1 cellular context compared by ENCODE assay signal in the genomic region with DNA sequence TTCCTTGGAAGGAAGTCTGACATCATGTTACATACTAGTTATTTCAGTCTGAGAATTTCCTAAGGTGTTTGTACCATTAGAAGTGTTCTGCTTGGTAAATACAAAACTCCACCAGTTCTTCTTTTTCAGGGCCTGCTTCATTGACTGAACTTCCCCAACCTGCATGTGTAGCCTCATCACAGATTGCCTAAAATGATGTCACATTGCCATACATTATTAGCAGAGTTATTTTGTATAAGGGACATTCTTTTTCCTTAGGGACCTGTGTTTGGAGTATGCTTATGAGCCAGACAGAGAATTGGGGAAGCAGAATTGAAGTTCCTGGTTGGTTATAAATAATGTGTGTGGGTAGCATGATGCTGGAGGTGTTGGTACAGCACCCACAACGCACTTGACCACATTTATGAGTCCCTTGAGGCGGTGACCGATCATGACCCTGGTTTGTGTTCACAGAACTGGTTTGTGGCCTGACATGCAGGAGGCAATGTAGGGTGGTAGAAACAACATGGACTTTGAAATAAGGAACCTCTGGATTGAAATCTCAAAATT.
TF ChIP-seq lines count a peak whose summit lies in the region.

No MANE protein-coding gene starts in this region.

TF ChIP-seq in GM12878, 131 proteins besides CTCF, POLR2A, EP300 and RAD21 (continued from another document and continues in another):
- TF ChIP-seq, protein P1, sequence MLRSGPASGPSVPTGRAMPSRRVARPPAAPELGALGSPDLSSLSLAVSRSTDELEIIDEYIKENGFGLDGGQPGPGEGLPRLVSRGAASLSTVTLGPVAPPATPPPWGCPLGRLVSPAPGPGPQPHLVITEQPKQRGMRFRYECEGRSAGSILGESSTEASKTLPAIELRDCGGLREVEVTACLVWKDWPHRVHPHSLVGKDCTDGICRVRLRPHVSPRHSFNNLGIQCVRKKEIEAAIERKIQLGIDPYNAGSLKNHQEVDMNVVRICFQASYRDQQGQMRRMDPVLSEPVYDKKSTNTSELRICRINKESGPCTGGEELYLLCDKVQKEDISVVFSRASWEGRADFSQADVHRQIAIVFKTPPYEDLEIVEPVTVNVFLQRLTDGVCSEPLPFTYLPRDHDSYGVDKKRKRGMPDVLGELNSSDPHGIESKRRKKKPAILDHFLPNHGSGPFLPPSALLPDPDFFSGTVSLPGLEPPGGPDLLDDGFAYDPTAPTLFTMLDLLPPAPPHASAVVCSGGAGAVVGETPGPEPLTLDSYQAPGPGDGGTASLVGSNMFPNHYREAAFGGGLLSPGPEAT (IDR thresholded peaks at IDR 0.05; ENCODE audit: low read depth), result peak; percentile 96
- no peak for TF ChIP-seq CBX3 (IDR thresholded peaks at IDR 0.05; ENCODE audit: borderline replicate concordance, low read depth)
- TF ChIP-seq, protein P2, sequence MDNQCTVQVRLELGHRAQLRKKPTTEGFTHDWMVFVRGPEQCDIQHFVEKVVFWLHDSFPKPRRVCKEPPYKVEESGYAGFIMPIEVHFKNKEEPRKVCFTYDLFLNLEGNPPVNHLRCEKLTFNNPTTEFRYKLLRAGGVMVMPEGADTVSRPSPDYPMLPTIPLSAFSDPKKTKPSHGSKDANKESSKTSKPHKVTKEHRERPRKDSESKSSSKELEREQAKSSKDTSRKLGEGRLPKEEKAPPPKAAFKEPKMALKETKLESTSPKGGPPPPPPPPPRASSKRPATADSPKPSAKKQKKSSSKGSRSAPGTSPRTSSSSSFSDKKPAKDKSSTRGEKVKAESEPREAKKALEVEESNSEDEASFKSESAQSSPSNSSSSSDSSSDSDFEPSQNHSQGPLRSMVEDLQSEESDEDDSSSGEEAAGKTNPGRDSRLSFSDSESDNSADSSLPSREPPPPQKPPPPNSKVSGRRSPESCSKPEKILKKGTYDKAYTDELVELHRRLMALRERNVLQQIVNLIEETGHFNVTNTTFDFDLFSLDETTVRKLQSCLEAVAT (IDR thresholded peaks at IDR 0.05), result peak; percentile 95
- TF ChIP-seq RUNX3 (IDR thresholded peaks at IDR 0.05; ENCODE audit: low read length), result peak; percentile 98
- TF ChIP-seq, protein P3, sequence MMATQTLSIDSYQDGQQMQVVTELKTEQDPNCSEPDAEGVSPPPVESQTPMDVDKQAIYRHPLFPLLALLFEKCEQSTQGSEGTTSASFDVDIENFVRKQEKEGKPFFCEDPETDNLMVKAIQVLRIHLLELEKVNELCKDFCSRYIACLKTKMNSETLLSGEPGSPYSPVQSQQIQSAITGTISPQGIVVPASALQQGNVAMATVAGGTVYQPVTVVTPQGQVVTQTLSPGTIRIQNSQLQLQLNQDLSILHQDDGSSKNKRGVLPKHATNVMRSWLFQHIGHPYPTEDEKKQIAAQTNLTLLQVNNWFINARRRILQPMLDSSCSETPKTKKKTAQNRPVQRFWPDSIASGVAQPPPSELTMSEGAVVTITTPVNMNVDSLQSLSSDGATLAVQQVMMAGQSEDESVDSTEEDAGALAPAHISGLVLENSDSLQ (IDR thresholded peaks at IDR 0.05), result no peak
- TF ChIP-seq NR2F1 (conservative IDR thresholded peaks at IDR 0.05), result peak; percentile 98
- no peak for TF ChIP-seq PAX8 (IDR thresholded peaks at IDR 0.05)
- TF ChIP-seq NR2C2 (IDR thresholded peaks at IDR 0.05; ENCODE audit: borderline replicate concordance, control insufficient read depth, insufficient read length, low read depth), result no peak
- TF ChIP-seq, protein P4, sequence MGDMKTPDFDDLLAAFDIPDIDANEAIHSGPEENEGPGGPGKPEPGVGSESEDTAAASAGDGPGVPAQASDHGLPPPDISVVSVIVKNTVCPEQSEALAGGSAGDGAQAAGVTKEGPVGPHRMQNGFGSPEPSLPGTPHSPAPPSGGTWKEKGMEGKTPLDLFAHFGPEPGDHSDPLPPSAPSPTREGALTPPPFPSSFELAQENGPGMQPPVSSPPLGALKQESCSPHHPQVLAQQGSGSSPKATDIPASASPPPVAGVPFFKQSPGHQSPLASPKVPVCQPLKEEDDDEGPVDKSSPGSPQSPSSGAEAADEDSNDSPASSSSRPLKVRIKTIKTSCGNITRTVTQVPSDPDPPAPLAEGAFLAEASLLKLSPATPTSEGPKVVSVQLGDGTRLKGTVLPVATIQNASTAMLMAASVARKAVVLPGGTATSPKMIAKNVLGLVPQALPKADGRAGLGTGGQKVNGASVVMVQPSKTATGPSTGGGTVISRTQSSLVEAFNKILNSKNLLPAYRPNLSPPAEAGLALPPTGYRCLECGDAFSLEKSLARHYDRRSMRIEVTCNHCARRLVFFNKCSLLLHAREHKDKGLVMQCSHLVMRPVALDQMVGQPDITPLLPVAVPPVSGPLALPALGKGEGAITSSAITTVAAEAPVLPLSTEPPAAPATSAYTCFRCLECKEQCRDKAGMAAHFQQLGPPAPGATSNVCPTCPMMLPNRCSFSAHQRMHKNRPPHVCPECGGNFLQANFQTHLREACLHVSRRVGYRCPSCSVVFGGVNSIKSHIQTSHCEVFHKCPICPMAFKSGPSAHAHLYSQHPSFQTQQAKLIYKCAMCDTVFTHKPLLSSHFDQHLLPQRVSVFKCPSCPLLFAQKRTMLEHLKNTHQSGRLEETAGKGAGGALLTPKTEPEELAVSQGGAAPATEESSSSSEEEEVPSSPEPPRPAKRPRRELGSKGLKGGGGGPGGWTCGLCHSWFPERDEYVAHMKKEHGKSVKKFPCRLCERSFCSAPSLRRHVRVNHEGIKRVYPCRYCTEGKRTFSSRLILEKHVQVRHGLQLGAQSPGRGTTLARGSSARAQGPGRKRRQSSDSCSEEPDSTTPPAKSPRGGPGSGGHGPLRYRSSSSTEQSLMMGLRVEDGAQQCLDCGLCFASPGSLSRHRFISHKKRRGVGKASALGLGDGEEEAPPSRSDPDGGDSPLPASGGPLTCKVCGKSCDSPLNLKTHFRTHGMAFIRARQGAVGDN (IDR thresholded peaks at IDR 0.05), result peak; percentile 76
- TF ChIP-seq, protein P5, sequence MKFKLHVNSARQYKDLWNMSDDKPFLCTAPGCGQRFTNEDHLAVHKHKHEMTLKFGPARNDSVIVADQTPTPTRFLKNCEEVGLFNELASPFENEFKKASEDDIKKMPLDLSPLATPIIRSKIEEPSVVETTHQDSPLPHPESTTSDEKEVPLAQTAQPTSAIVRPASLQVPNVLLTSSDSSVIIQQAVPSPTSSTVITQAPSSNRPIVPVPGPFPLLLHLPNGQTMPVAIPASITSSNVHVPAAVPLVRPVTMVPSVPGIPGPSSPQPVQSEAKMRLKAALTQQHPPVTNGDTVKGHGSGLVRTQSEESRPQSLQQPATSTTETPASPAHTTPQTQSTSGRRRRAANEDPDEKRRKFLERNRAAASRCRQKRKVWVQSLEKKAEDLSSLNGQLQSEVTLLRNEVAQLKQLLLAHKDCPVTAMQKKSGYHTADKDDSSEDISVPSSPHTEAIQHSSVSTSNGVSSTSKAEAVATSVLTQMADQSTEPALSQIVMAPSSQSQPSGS (IDR thresholded peaks at IDR 0.05; ENCODE audit: low read length), result peak; percentile 95
- TF ChIP-seq, protein P6, sequence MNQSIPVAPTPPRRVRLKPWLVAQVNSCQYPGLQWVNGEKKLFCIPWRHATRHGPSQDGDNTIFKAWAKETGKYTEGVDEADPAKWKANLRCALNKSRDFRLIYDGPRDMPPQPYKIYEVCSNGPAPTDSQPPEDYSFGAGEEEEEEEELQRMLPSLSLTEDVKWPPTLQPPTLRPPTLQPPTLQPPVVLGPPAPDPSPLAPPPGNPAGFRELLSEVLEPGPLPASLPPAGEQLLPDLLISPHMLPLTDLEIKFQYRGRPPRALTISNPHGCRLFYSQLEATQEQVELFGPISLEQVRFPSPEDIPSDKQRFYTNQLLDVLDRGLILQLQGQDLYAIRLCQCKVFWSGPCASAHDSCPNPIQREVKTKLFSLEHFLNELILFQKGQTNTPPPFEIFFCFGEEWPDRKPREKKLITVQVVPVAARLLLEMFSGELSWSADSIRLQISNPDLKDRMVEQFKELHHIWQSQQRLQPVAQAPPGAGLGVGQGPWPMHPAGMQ (IDR thresholded peaks at IDR 0.05; ENCODE audit: borderline replicate concordance), result peak; percentile 57; the same call in 1 of the 2 replicates
- peak; percentile 48; the same call in 1 of the 2 replicates for TF ChIP-seq YY1 (IDR thresholded peaks at IDR 0.05; ENCODE audit: low read depth, low read length)
- TF ChIP-seq, protein P7, sequence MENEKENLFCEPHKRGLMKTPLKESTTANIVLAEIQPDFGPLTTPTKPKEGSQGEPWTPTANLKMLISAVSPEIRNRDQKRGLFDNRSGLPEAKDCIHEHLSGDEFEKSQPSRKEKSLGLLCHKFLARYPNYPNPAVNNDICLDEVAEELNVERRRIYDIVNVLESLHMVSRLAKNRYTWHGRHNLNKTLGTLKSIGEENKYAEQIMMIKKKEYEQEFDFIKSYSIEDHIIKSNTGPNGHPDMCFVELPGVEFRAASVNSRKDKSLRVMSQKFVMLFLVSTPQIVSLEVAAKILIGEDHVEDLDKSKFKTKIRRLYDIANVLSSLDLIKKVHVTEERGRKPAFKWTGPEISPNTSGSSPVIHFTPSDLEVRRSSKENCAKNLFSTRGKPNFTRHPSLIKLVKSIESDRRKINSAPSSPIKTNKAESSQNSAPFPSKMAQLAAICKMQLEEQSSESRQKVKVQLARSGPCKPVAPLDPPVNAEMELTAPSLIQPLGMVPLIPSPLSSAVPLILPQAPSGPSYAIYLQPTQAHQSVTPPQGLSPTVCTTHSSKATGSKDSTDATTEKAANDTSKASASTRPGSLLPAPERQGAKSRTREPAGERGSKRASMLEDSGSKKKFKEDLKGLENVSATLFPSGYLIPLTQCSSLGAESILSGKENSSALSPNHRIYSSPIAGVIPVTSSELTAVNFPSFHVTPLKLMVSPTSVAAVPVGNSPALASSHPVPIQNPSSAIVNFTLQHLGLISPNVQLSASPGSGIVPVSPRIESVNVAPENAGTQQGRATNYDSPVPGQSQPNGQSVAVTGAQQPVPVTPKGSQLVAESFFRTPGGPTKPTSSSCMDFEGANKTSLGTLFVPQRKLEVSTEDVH (IDR thresholded peaks at IDR 0.05; ENCODE audit: low read depth, partially characterized antibody), result no peak
- TF ChIP-seq MYB (IDR thresholded peaks at IDR 0.05; ENCODE audit: borderline replicate concordance, low read depth, low read length), result no peak
- peak; percentile 99 for TF ChIP-seq MEF2B (IDR thresholded peaks at IDR 0.05; ENCODE audit: partially characterized antibody, poor library complexity, severe bottlenecking)
- peak; percentile 90 for TF ChIP-seq CREM (IDR thresholded peaks at IDR 0.05; ENCODE audit: low read depth)
- TF ChIP-seq ESRRA (IDR thresholded peaks at IDR 0.05; ENCODE audit: low read length), result no peak
- TF ChIP-seq KDM1A (IDR thresholded peaks at IDR 0.05; ENCODE audit: borderline replicate concordance), result no peak
- no peak for TF ChIP-seq HDAC2 (IDR thresholded peaks at IDR 0.05)
- TF ChIP-seq CHD2 (IDR thresholded peaks at IDR 0.05; ENCODE audit: borderline replicate concordance, low read depth, low read length), result peak; percentile 81; the same call in 1 of the 2 replicates
- TF ChIP-seq PML (IDR thresholded peaks at IDR 0.05; ENCODE audit: low read length), result no peak
- no peak for TF ChIP-seq TAF1 (IDR thresholded peaks at IDR 0.05; ENCODE audit: borderline replicate concordance, low read depth, low read length)
- TF ChIP-seq, protein P8, sequence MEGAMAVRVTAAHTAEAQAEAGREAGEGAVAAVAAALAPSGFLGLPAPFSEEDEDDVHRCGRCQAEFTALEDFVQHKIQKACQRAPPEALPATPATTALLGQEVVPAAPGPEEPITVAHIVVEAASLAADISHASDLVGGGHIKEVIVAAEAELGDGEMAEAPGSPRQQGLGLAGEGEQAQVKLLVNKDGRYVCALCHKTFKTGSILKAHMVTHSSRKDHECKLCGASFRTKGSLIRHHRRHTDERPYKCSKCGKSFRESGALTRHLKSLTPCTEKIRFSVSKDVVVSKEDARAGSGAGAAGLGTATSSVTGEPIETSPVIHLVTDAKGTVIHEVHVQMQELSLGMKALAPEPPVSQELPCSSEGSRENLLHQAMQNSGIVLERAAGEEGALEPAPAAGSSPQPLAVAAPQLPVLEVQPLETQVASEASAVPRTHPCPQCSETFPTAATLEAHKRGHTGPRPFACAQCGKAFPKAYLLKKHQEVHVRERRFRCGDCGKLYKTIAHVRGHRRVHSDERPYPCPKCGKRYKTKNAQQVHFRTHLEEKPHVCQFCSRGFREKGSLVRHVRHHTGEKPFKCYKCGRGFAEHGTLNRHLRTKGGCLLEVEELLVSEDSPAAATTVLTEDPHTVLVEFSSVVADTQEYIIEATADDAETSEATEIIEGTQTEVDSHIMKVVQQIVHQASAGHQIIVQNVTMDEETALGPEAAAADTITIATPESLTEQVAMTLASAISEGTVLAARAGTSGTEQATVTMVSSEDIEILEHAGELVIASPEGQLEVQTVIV (IDR thresholded peaks at IDR 0.05; ENCODE audit: borderline replicate concordance, partially characterized antibody), result peak; percentile 30
- TF ChIP-seq STAT3 (IDR thresholded peaks at IDR 0.05; ENCODE audit: low read depth, low read length), result no peak
- peak; percentile 81 for TF ChIP-seq SP1 (IDR thresholded peaks at IDR 0.05; ENCODE audit: low read depth, low read length)
- no peak for TF ChIP-seq CHD4 (IDR thresholded peaks at IDR 0.05)
- no peak for TF ChIP-seq ASH2L (IDR thresholded peaks at IDR 0.05; ENCODE audit: borderline replicate concordance, low read depth)
- TF ChIP-seq, protein P9, sequence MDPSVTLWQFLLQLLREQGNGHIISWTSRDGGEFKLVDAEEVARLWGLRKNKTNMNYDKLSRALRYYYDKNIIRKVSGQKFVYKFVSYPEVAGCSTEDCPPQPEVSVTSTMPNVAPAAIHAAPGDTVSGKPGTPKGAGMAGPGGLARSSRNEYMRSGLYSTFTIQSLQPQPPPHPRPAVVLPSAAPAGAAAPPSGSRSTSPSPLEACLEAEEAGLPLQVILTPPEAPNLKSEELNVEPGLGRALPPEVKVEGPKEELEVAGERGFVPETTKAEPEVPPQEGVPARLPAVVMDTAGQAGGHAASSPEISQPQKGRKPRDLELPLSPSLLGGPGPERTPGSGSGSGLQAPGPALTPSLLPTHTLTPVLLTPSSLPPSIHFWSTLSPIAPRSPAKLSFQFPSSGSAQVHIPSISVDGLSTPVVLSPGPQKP (IDR thresholded peaks at IDR 0.05; ENCODE audit: low read depth, low read length), result no peak
- peak; percentile 92; the same call in 1 of the 2 replicates for TF ChIP-seq FOXM1 (IDR thresholded peaks at IDR 0.05; ENCODE audit: low read depth, low read length)
- peak in 1 of 2 experiments; percentile 88; a peak in 1 of 4 replicates for TF ChIP-seq ETV6 (conservative IDR thresholded peaks at IDR 0.05 in 1 of 2, IDR thresholded peaks at IDR 0.05 in 1 of 2; ENCODE audit: borderline replicate concordance in 1 of 2, low read depth in 1 of 2)
- TF ChIP-seq NFXL1 (IDR thresholded peaks at IDR 0.05; ENCODE audit: borderline replicate concordance), result no peak
- TF ChIP-seq ZBED1 (IDR thresholded peaks at IDR 0.05; ENCODE audit: borderline replicate concordance), result peak; percentile 88
- TF ChIP-seq, protein P10, sequence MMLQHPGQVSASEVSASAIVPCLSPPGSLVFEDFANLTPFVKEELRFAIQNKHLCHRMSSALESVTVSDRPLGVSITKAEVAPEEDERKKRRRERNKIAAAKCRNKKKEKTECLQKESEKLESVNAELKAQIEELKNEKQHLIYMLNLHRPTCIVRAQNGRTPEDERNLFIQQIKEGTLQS (IDR thresholded peaks at IDR 0.05; ENCODE audit: borderline replicate concordance, extremely low read depth, low read depth, low read length), result no peak
- TF ChIP-seq FOXK2 (IDR thresholded peaks at IDR 0.05), result no peak
- TF ChIP-seq FOS (IDR thresholded peaks at IDR 0.05; ENCODE audit: borderline replicate concordance, extremely low read depth, insufficient read length), result no peak
- TF ChIP-seq WRNIP1 (IDR thresholded peaks at IDR 0.05; ENCODE audit: borderline replicate concordance, low read depth, low read length), result no peak
- TF ChIP-seq SREBF1 (IDR thresholded peaks at IDR 0.05; ENCODE audit: low read length), result no peak
